ENCODE assay signal across 8 cellular contexts in the genomic region with DNA sequence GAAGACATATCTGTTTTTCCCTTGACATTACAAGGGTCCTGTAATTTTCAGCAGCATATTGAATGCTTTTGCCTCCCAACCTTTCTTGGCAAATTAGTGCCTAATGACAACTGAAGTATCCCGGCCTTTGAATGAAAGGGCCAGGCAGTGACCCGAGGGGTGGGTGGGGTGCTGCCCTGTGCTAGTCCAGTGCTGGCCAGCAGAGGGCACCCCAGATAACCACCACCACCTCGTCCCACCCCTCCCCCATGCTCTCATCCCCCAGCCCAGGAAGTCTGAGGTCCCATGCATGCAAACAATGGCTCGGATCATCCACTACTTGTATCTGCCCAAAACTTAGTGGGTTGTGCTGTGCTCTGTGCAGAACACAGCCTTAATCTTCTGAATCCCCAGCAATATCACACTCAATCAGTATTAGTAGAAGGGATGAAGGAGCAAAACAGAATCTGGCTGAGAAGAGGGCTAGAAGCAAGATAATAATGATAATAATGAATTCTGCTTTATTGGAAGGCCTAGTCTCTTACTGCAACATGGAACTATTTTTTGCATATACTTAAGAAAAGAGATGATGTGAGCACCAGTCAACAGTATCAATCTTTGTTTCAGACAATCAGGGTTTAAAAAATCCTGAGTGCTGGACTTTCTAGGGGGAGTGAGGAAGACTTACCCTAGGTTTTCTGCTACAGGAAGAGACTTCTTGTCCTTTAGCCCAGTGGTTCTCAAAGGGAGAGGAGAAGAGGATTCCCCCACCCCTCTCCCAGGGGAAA. TPM values are rescaled to one million over a fixed set of nuclear protein-coding genes. Genes with fewer than 3 reads are reported as not detected.
A peak's percentile ranks its signal among the peaks of the same experiment; 100 is the strongest.
DNase-seq lines count a peak whose midpoint lies in the region; ATAC-seq and TF ChIP-seq lines count a peak whose summit lies in the region.

No MANE protein-coding gene starts in this region.

- H3K9me3 Mint-ChIP-seq in activated naive CD8-positive, alpha-beta T cell treated with anti-CD3 and anti-CD28 coated beads, Interleukin-2, amount 50 U/mL, for 24 hours: no peaks in the 10 kb centered on the region

- H3K9me3 ChIP-seq in spleen: no peaks in the 10 kb centered on the region

- DNase-seq in AG10803 (ENCODE audit: low read depth): peak; percentile 23
- peak; percentile 87 for DNase-seq in HuH-7 (ENCODE audit: low spot score)
- peak; percentile 6 to 52 for DNase-seq in SW 1271 (lab: John Stamatoyannopoulos, UW)
- DNase-seq in activated naive CD8-positive, alpha-beta T cell treated with anti-CD3 and anti-CD28 coated beads, Interleukin-2, amount 50 U/mL, for 24 hours: peak; percentile 77
- peak; percentile 65 for DNase-seq in hepatic stellate cell (ENCODE audit: low spot score)
- peak; percentile 86 for DNase-seq in spleen

- peaks cover 5 to 36% (median 28%) of the 10 kb centered on the region in 6 donors for H3K4me1 ChIP-seq in spleen

- H3K27ac Mint-ChIP-seq in activated naive CD8-positive, alpha-beta T cell treated with anti-CD3 and anti-CD28 coated beads, Interleukin-2, amount 50 U/mL, for 24 hours: peak overlapping the region; percentile 66

- no peaks in the 10 kb centered on the region for H3K36me3 Mint-ChIP-seq in activated naive CD8-positive, alpha-beta T cell treated with anti-CD3 and anti-CD28 coated beads, Interleukin-2, amount 50 U/mL, for 24 hours (ENCODE audit: low read depth)

- no peak overlapping the region for H3K27ac ChIP-seq in spleen

- TF ChIP-seq CTCF in AG10803 (conservative IDR thresholded peaks at IDR 0.05; ENCODE audit: low read length): peak; percentile 80
- TF ChIP-seq CTCF in spleen (IDR thresholded peaks at IDR 0.05 in 8 of 11, conservative IDR thresholded peaks at IDR 0.05 in 3 of 11): peak; percentile 27 to 86 (median 71)

- WGBS in spleen, 5 donors: 4 to 13% (median 5%) methylated on average over 4 of the region's 4 CpGs

- peaks cover 6 to 62% (median 26%) of the 10 kb centered on the region in 7 donors for H3K27me3 ChIP-seq in spleen (replicated peaks in 1 of 7)

- H3K27me3 Mint-ChIP-seq in activated naive CD8-positive, alpha-beta T cell treated with anti-CD3 and anti-CD28 coated beads, Interleukin-2, amount 50 U/mL, for 24 hours: peaks cover 51% of the 10 kb centered on the region

- ATAC-seq in GM18867 (IDR thresholded peaks at IDR 0.05; ENCODE audit: unreplicated experiment) (peak; percentile 52), GM18517 (IDR thresholded peaks at IDR 0.05; ENCODE audit: unreplicated experiment) (no peak)
- ATAC-seq in activated naive CD8-positive, alpha-beta T cell treated with anti-CD3 and anti-CD28 coated beads, Interleukin-2, amount 50 U/mL, for 24 hours: peak; percentile 61

- H3K4me1 Mint-ChIP-seq in activated naive CD8-positive, alpha-beta T cell treated with anti-CD3 and anti-CD28 coated beads, Interleukin-2, amount 50 U/mL, for 24 hours: peaks cover 38% of the 10 kb centered on the region

- no peak overlapping the region for H3K4me3 ChIP-seq in AG10803 (ENCODE audit: low read length)
- no peak overlapping the region for H3K4me3 ChIP-seq in spleen

- H3K4me3 Mint-ChIP-seq in activated naive CD8-positive, alpha-beta T cell treated with anti-CD3 and anti-CD28 coated beads, Interleukin-2, amount 50 U/mL, for 24 hours: peak overlapping the region; percentile 35

- no peaks in the 10 kb centered on the region for H3K36me3 ChIP-seq in spleen

- intact Hi-C loops in spleen (cut with DNase I; ENCODE audit: low total_unique reads): no loop called here

- no peak for TF ChIP-seq POLR2A in spleen (IDR thresholded peaks at IDR 0.05)

RNA-seq across cellular contexts. Expression of a gene that starts 3.8 kb away (rescaled TPM):
- total RNA-seq in spleen: not detected
- polyA plus RNA-seq in spleen: not detected

Comparison
In these comparisons a context has a peak if more than half of its experiments do, and no peak if none do; other contexts are left out.
1. DNase-seq: peak in every context shown above with its lines; median percentile 87 in HuH-7; 86 in spleen; 77 in activated naive CD8-positive, alpha-beta T cell treated with anti-CD3 and anti-CD28 coated beads, Interleukin-2, amount 50 U/mL, for 24 hours; 65 in hepatic stellate cell; 29 in SW 1271; 23 in AG10803.